In genomic region chr20:22696759-22697158, GRCh38 we compare ENCODE assay signal across 24 cellular contexts.
"Had no signal": no experiment of that assay in that cellular context is flagged by ENCODE, and none has a peak within 500 bp of the region (broad histone marks: within the 10 kb centered on the region; RNA-seq: fewer than 3 reads in every experiment).

No MANE protein-coding gene starts in this region.

- H3K9me3 ChIP-seq: suprapubic skin, testis, thoracic aorta, thyroid gland, transverse colon, upper lobe of right lung, uterus, vagina had no signal

- H3K4me1 ChIP-seq: uterus had no signal

- H3K36me3 ChIP-seq: stomach, suprapubic skin, thoracic aorta, thyroid gland, tibial artery, tibial nerve, transverse colon, upper lobe of left lung, upper lobe of right lung, uterus, vagina had no signal

- H3K4me3 ChIP-seq: stomach, suprapubic skin, testis, thoracic aorta, thyroid gland, tibial artery, tibial nerve, transverse colon, upper lobe of left lung, upper lobe of right lung, uterus, vagina had no signal

- DNase-seq: stimulated activated CD4-positive, alpha-beta T cell treated with anti-CD3 and anti-CD28 coated beads, Interleukin-2, amount 100 ng/mL, for 48 hours; stimulated activated CD4-positive, alpha-beta T cell treated with anti-CD3 and anti-CD28 coated beads, Interleukin-4, amount 100 ng/mL, for 1 hour; stimulated activated CD4-positive, alpha-beta T cell treated with anti-CD3 and anti-CD28 coated beads, Interleukin-4, amount 100 ng/mL, for 24 hours; stimulated activated CD4-positive, alpha-beta T cell treated with anti-CD3 and anti-CD28 coated beads, Interleukin-4, amount 100 ng/mL, for 4 hours; stimulated activated CD8-positive, alpha-beta memory T cell treated with anti-CD3 and anti-CD28 coated beads, Interleukin-4, amount 100 ng/mL, for 48 hours; stimulated activated naive B cell treated with anti-CD40 and anti-IgM and Interleukin-4, amounts not matched to agents 10 μg/mL and 1 μg/mL and 100 μg/mL, for 72 hours; stimulated activated naive CD4-positive, alpha-beta T cell; stimulated activated naive CD4-positive, alpha-beta T cell treated with Interleukin-2 at 50 U/mL for 16 hours; stimulated activated naive CD8-positive, alpha-beta T cell treated with anti-CD3 and anti-CD28 coated beads, Interleukin-15, amount 100 ng/mL, for 72 hours; stimulated activated naive CD8-positive, alpha-beta T cell treated with anti-CD3 and anti-CD28 coated beads, Interleukin-15, Interleukin-2, amounts not matched to agents 100 U/mL and 50 U/mL, for 24 hours; stomach; substantia nigra; testis; thyroid gland; tibial artery; transverse colon; trophoblast cell; upper lobe of left lung; upper lobe of right lung; uterus had no signal

- H3K27ac ChIP-seq: stomach, suprapubic skin, testis, thoracic aorta, thyroid gland, tibial artery, tibial nerve, transverse colon, upper lobe of left lung, upper lobe of right lung, uterus, vagina had no signal

- H3K27me3 ChIP-seq: stomach, suprapubic skin, testis, thyroid gland, tibial artery, tibial nerve, transverse colon, upper lobe of left lung, upper lobe of right lung, uterus, vagina had no signal
